In genomic region chr5:20562545-20562944, GRCh38 we compare ENCODE assay signal across 20 cellular contexts.
A peak's percentile ranks its signal among the peaks of the same experiment; 100 is the strongest.
DNase-seq lines count a peak whose midpoint lies in the region; ATAC-seq, FAIRE-seq and TF ChIP-seq lines count a peak whose summit lies in the region.
"Had no signal": no experiment of that assay in that cellular context is flagged by ENCODE, and none has a peak within 500 bp of the region (broad histone marks: within the 10 kb centered on the region; RNA-seq: fewer than 3 reads in every experiment).

No MANE protein-coding gene starts in this region.

- dilution Hi-C loops in IMR-90 (cut with HindIII; ENCODE audit: low sequenced_read_pairs, unreplicated experiment) = no loop called here

- H2BK120ac ChIP-seq in IMR-90 (ENCODE audit: low read depth, low read length) = no peak overlapping the region

- no peak overlapping the region for H2BK5ac ChIP-seq in IMR-90 (ENCODE audit: low read depth, low read length, poor library complexity, severe bottlenecking)

- peaks cover 10% of the 10 kb centered on the region; the same call in 2 of the 3 replicates for H3K4me1 ChIP-seq in A549
- no peaks in the 10 kb centered on the region for H3K4me1 ChIP-seq in IMR-90 (ENCODE audit: control insufficient read depth, insufficient read depth, low read length)
- no peaks in the 10 kb centered on the region for H3K4me1 ChIP-seq in K562 (replicated peaks in 1 of 2; ENCODE audit: control insufficient read depth in 2 of 2, insufficient read depth in 2 of 2, low read length in 2 of 2)
- H3K4me1 ChIP-seq: BE2C; BLaER1 treated with 17β-estradiol and CSF1 and Interleukin-3, amounts not matched to agents 10 nM and 100 nM had no signal

- POLR2A ChIA-PET in A549 (lab: Yijun Ruan, JAX) = no interaction called here
- POLR2A ChIA-PET in IMR-90 (lab: Charles Lee; ENCODE audit: unreplicated experiment) = no interaction called here
- POLR2A ChIA-PET in K562 (lab: Yijun Ruan, JAX) = no interaction called here

- H2BK20ac ChIP-seq in IMR-90 (ENCODE audit: low read depth, low read length) = no peak overlapping the region

- no peak overlapping the region for H3K4me3 ChIP-seq in A549
- H3K4me3 ChIP-seq in IMR-90 (ENCODE audit: insufficient read depth, low read depth, low read length) = no peak overlapping the region
- H3K4me3 ChIP-seq in K562 = no peak overlapping the region
- H3K4me3 ChIP-seq: BLaER1 treated with 17β-estradiol and CSF1 and Interleukin-3, amounts not matched to agents 10 nM and 100 nM; GM23248 had no signal

- no peak overlapping the region for H2BK15ac ChIP-seq in IMR-90 (ENCODE audit: low read depth, low read length)

- no peak overlapping the region for H2AFZ ChIP-seq in IMR-90 (replicated peaks; ENCODE audit: low read length, poor library complexity)
- no peak overlapping the region for H2AFZ ChIP-seq in K562 (ENCODE audit: low read depth, low read length)
- H2AFZ ChIP-seq: GM23248 had no signal

- no peak overlapping the region for H4K5ac ChIP-seq in IMR-90 (ENCODE audit: low read depth, low read length)

- H3K4ac ChIP-seq in IMR-90 (ENCODE audit: low read depth, low read length) = no peak overlapping the region

- no peak overlapping the region for H3K56ac ChIP-seq in IMR-90 (ENCODE audit: extremely low read depth, insufficient read depth, low read length)

- in situ Hi-C loops in IMR-90 (cut with MboI; ENCODE audit: low sequenced_read_pairs) (no loop called here), K562 (cut with MboI) (no loop called here)

- CTCF ChIA-PET in A549 (lab: Yijun Ruan, JAX) = interaction anchor here (0.6 to 1.1 kb wide), 2 partner anchors 524 to 778 kb away, joined by 3 read pairs; no protein-coding TSS in a partner anchor
- CTCF ChIA-PET in IMR-90 (lab: Yijun Ruan, JAX) = interaction anchor here (0.7 kb wide), 1 partner anchor 1515 kb away, joined by 3 read pairs; no protein-coding TSS in a partner anchor
- CTCF ChIA-PET in K562 (lab: Yijun Ruan, JAX; ENCODE audit: low intra/inter-chr PET ratio) = no interaction called here

- H4K20me1 ChIP-seq in IMR-90 (ENCODE audit: insufficient read depth, low read length) = no peaks in the 10 kb centered on the region
- no peaks in the 10 kb centered on the region for H4K20me1 ChIP-seq in K562 (replicated peaks; ENCODE audit: control insufficient read depth, insufficient read depth, low read length)
- H4K20me1 ChIP-seq: BLaER1 treated with 17β-estradiol and CSF1 and Interleukin-3, amounts not matched to agents 10 nM and 100 nM had no signal

- H4K91ac ChIP-seq in IMR-90 (ENCODE audit: insufficient read depth, low read depth, low read length) = no peak overlapping the region

- FAIRE-seq in A549 (lab: Jason Lieb, UNC) = no peak
- no peak for FAIRE-seq in K562 (lab: Jason Lieb, UNC)
- FAIRE-seq in endometrium (lab: Jason Lieb, UNC) = peak; percentile 33
- FAIRE-seq: D721Med, GM12892 had no signal

- no peak overlapping the region for H3K18ac ChIP-seq in IMR-90 (ENCODE audit: low read depth, low read length)

- H3K79me1 ChIP-seq in IMR-90 (ENCODE audit: low read depth in 1 of 2, low read length in 2 of 2) = no peaks in the 10 kb centered on the region

- TF ChIP-seq RAD21 in A549 (conservative IDR thresholded peaks at IDR 0.05 in 1 of 2, IDR thresholded peaks at IDR 0.05 in 1 of 2) (no peak), IMR-90 (IDR thresholded peaks at IDR 0.05; ENCODE audit: low read length) (no peak), K562 (CRISPR knock-in tag; conservative IDR thresholded peaks at IDR 0.05 in 1 of 2, IDR thresholded peaks at IDR 0.05 in 1 of 2) (no peak)

- DNase-seq in A549 (ENCODE audit: low read depth in 1 of 2, low spot score in 1 of 2) = no peak
- no peak for DNase-seq in IMR-90
- no peak for DNase-seq in K562 (ENCODE audit: extremely low read depth in 1 of 4, low spot score in 3 of 4)
- DNase-seq in substantia nigra (lab: John Stamatoyannopoulos, UW) = no peak
- no peak for DNase-seq in activated T-cell treated with anti-CD3 and anti-CD28 coated beads, Interleukin-2, amount 50 U/mL, for 1 hour
- no peak for DNase-seq in Right ventricle myocardium inferior (ENCODE audit: missing footprints)
- DNase-seq: AML-193; BE2C; CD4-positive, alpha-beta T cell; CD8-positive, alpha-beta memory T cell; DMS 273 treated with DMSO at 0.1 percent for 48 hours; DMS79 treated with DMSO at 0.1 percent for 48 hours; GM23248; H9 had no signal

- no peaks in the 10 kb centered on the region for H3K9me3 ChIP-seq in A549
- H3K9me3 ChIP-seq in IMR-90 (ENCODE audit: control insufficient read depth, insufficient read depth, low read length) = no peaks in the 10 kb centered on the region; the same call in 1 of the 2 replicates
- no peaks in the 10 kb centered on the region; the same call in 1 of the 2 replicates for H3K9me3 ChIP-seq in K562 (replicated peaks; ENCODE audit: control insufficient read depth, insufficient read depth, low read depth, low read length)
- H3K9me3 ChIP-seq: BE2C; BLaER1 treated with 17β-estradiol and CSF1 and Interleukin-3, amounts not matched to agents 10 nM and 100 nM had no signal

- no peak overlapping the region for H2AK9ac ChIP-seq in IMR-90 (replicated peaks; ENCODE audit: low read depth, low read length, poor library complexity)

- TF ChIP-seq POLR2A in A549 (IDR thresholded peaks at IDR 0.05; ENCODE audit: low read length) (no peak), IMR-90 (IDR thresholded peaks at IDR 0.05; ENCODE audit: low read depth, low read length) (no peak), K562 (conservative IDR thresholded peaks at IDR 0.05) (no peak)

- intact Hi-C loops in IMR-90 (cut with micrococcal nuclease) = no loop called here
- intact Hi-C loops in K562 (cut with micrococcal nuclease) = no loop called here
- intact Hi-C loops in Right ventricle myocardium inferior (cut with DNase I) = no loop called here

- H3K4me2 ChIP-seq in A549 (0 out of 3 replicates have a peak overlapping the region, but pooled peaks have one; percentile 38), IMR-90 (ENCODE audit: low read depth, low read length) (no peak overlapping the region), K562 (ENCODE audit: insufficient read depth, low read length) (no peak overlapping the region)
- H3K4me2 ChIP-seq: BLaER1 treated with 17β-estradiol and CSF1 and Interleukin-3, amounts not matched to agents 10 nM and 100 nM had no signal

- H3K79me2 ChIP-seq in K562 (ENCODE audit: control insufficient read depth, insufficient read depth, low read length) = no peaks in the 10 kb centered on the region

- H3K23ac ChIP-seq in IMR-90 (ENCODE audit: low read depth, low read length) = no peak overlapping the region

- H3K27ac ChIP-seq in A549 (no peak overlapping the region), IMR-90 (ENCODE audit: insufficient read depth, low read length) (no peak overlapping the region), K562 (ENCODE audit: extremely low read depth, low read depth, low read length) (no peak overlapping the region), substantia nigra (ENCODE audit: low read depth, low read length, poor library complexity, severe bottlenecking) (no peak overlapping the region)
- H3K27ac ChIP-seq: BLaER1 treated with 17β-estradiol and CSF1 and Interleukin-3, amounts not matched to agents 10 nM and 100 nM; GM23248 had no signal

- no peak overlapping the region for H3K14ac ChIP-seq in IMR-90 (replicated peaks; ENCODE audit: low read depth, low read length)

- H4K8ac ChIP-seq in IMR-90 (ENCODE audit: low read depth in 2 of 2, low read length in 2 of 2) = no peak overlapping the region

- H3K27me3 ChIP-seq in IMR-90 (ENCODE audit: control insufficient read depth, insufficient read depth, low read length) = no peaks in the 10 kb centered on the region
- no peaks in the 10 kb centered on the region for H3K27me3 ChIP-seq in K562 (ENCODE audit: control insufficient read depth in 2 of 2, insufficient read depth in 2 of 2, low read length in 2 of 2)
- H3K27me3 ChIP-seq: BE2C; BLaER1 treated with 17β-estradiol and CSF1 and Interleukin-3, amounts not matched to agents 10 nM and 100 nM had no signal

- no peaks in the 10 kb centered on the region for H3K9me1 ChIP-seq in IMR-90 (ENCODE audit: insufficient read depth, low read length)
- no peaks in the 10 kb centered on the region for H3K9me1 ChIP-seq in K562 (ENCODE audit: control insufficient read depth, insufficient read depth, low read length)

- H3K36me3 ChIP-seq in IMR-90 (ENCODE audit: control insufficient read depth, insufficient read depth, low read length) (no peaks in the 10 kb centered on the region), K562 (ENCODE audit: control insufficient read depth, insufficient read depth, low read length) (no peaks in the 10 kb centered on the region)
- H3K36me3 ChIP-seq: BE2C; BLaER1 treated with 17β-estradiol and CSF1 and Interleukin-3, amounts not matched to agents 10 nM and 100 nM had no signal

- TF ChIP-seq CTCF in A549 (IDR thresholded peaks at IDR 0.05) (no peak), IMR-90 (conservative IDR thresholded peaks at IDR 0.05; ENCODE audit: low read depth, low read length) (no peak), K562 (IDR thresholded peaks at IDR 0.05 in 2 of 3, conservative IDR thresholded peaks at IDR 0.05 in 1 of 3; ENCODE audit: insufficient read depth in 2 of 3, low read depth in 1 of 3, low read length in 3 of 3) (no peak)

- no peak for ATAC-seq in A549
- ATAC-seq in IMR-90 (ENCODE audit: low read depth) = no peak
- ATAC-seq in K562 = no peak
- ATAC-seq in Right ventricle myocardium inferior = no peak
- no peak for ATAC-seq in GM19397 (IDR thresholded peaks at IDR 0.05; ENCODE audit: unreplicated experiment)
- ATAC-seq: HCT116 had no signal

- WGBS in A549 (ENCODE audit: missing lambda C conversion rate) = 48% methylated on average over 4 of the region's 4 CpGs
- no CpG with 5 or more reads among the region's 4 CpGs for WGBS in IMR-90 (ENCODE audit: extremely low coverage in 2 of 2, insufficient read length in 1 of 2), 2 experiments
- WGBS in K562 (ENCODE audit: insufficient coverage, low coverage, missing lambda C conversion rate) = 7% methylated on average over 4 of the region's 4 CpGs

- BruUV-seq in IMR-90 (replicated peaks; lab: Mats Ljungman, UMichigan) (no TSS peak), K562 (replicated peaks; lab: Mats Ljungman, UMichigan) (no TSS peak)

- H3K9ac ChIP-seq in IMR-90 (ENCODE audit: low read depth, low read length) (no peak overlapping the region), K562 (ENCODE audit: insufficient read depth in 1 of 2, low read depth in 2 of 2, low read length in 2 of 2) (no peak overlapping the region)
- H3K9ac ChIP-seq: BLaER1 treated with 17β-estradiol and CSF1 and Interleukin-3, amounts not matched to agents 10 nM and 100 nM; GM23248 had no signal

- TF ChIP-seq EP300 in A549 (IDR thresholded peaks at IDR 0.05) (no peak), K562 (IDR thresholded peaks at IDR 0.05; ENCODE audit: low read length) (no peak)

- H2AK5ac ChIP-seq in IMR-90 (ENCODE audit: low read depth, low read length) = no peak overlapping the region

TF ChIP-seq in A549, 52 proteins besides CTCF, POLR2A, EP300 and RAD21 (continues in another document):
- TF ChIP-seq CEBPB (IDR thresholded peaks at IDR 0.05) = peak in 1 of 2 experiments; percentile 7; a peak in 1 of 4 replicates

TF ChIP-seq in IMR-90, 13 proteins besides CTCF, POLR2A, EP300 and RAD21 (continues in another document):
- TF ChIP-seq CEBPB (IDR thresholded peaks at IDR 0.05; ENCODE audit: low read depth, low read length) (peak; percentile 82), MAZ (IDR thresholded peaks at IDR 0.05; ENCODE audit: borderline replicate concordance, low read depth, low read length) (no peak)

TF ChIP-seq in K562, 482 proteins besides CTCF, POLR2A, EP300 and RAD21 (continues in another document):
- TF ChIP-seq CEBPB (tag; IDR thresholded peaks at IDR 0.05) = peak; percentile 74
